ENCODE assay signal across 26 cellular contexts in genomic region chr3:362939-363338, GRCh38.
DNase-seq lines count a peak whose midpoint lies in the region; ATAC-seq, FAIRE-seq and TF ChIP-seq lines count a peak whose summit lies in the region.
"Had no signal": no experiment of that assay in that cellular context is flagged by ENCODE, and none has a peak within 500 bp of the region (broad histone marks: within the 10 kb centered on the region; RNA-seq: fewer than 3 reads in every experiment).

No MANE protein-coding gene starts in this region.

- H3K9ac ChIP-seq in GM12878 (ENCODE audit: control insufficient read depth, insufficient read depth, low read length) = no peak overlapping the region
- H3K9ac ChIP-seq: BLaER1 treated with 17β-estradiol and CSF1 and Interleukin-3, amounts not matched to agents 10 nM and 100 nM had no signal

- no peaks in the 10 kb centered on the region for H3K27me3 Mint-ChIP-seq in activated T-helper 2 cell treated with anti-CD3 and anti-CD28 coated beads, Interferon-gamma antibody, Interleukin-2, Interleukin-4, amounts not matched to agents 10 μg/mL and 5 μg/mL and 100 μg/mL, durations not matched to agents 14 hours and 24 hours and 36 hours (ENCODE audit: low read depth)
- H3K27me3 Mint-ChIP-seq: CD4-positive, alpha-beta T cell; CD8-positive, alpha-beta memory T cell had no signal

- peaks cover 4% of the 10 kb centered on the region for H3K9me3 Mint-ChIP-seq in activated T-helper 2 cell treated with anti-CD3 and anti-CD28 coated beads, Interferon-gamma antibody, Interleukin-2, Interleukin-4, amounts not matched to agents 10 μg/mL and 5 μg/mL and 100 μg/mL, durations not matched to agents 14 hours and 24 hours and 36 hours

- DNase-seq in GM18507 (ENCODE audit: extremely low spot score, insufficient read length, low read depth) (no peak), GM12878 (ENCODE audit: low read depth, low spot score) (no peak), retina (no peak), cerebellar cortex (ENCODE audit: low spot score) (no peak)
- no peak for DNase-seq in stimulated activated naive CD8-positive, alpha-beta T cell treated with anti-CD3 and anti-CD28 coated beads, Interleukin-15, Interleukin-2, amounts not matched to agents 100 U/mL and 50 U/mL, for 24 hours
- no peak for DNase-seq in activated T-helper 2 cell treated with anti-CD3 and anti-CD28 coated beads, Interferon-gamma antibody, Interleukin-2, Interleukin-4, amounts not matched to agents 10 μg/mL and 5 μg/mL and 100 μg/mL, durations not matched to agents 14 hours and 24 hours and 36 hours (ENCODE audit: low spot score)
- DNase-seq: 8988T; ACHN; AML-193; BE2C; CD4-positive, alpha-beta T cell; CD8-positive, alpha-beta memory T cell; DMS 273 treated with DMSO at 0.1 percent for 48 hours; DMS79; EL; GDM1; GOT3 had no signal

- CTCF ChIA-PET in GM12878 (lab: Yijun Ruan, JAX) = interaction anchor here (1.1 to 3.4 kb wide), 8 partner anchors 10 to 320 kb away, joined by 3 to 40 read pairs (median 4); no protein-coding TSS in a partner anchor

- no peak overlapping the region for H3K4me3 ChIP-seq in GM12878
- H3K4me3 ChIP-seq: A549; BLaER1 treated with 17β-estradiol and CSF1 and Interleukin-3, amounts not matched to agents 10 nM and 100 nM; HAP-1 had no signal

- H3K9me3 ChIP-seq in GM12878 (replicated peaks; ENCODE audit: control insufficient read depth, insufficient read depth, low read length) = no peaks in the 10 kb centered on the region
- H3K9me3 ChIP-seq: A549, BE2C, HAP-1 had no signal

- no peak overlapping the region for H2AFZ ChIP-seq in GM12878 (ENCODE audit: control insufficient read depth, low read depth, low read length)

- RAD21 ChIA-PET in GM12878 (lab: Charles Lee; ENCODE audit: unreplicated experiment) = interaction anchor here (0.8 to 3.3 kb wide), 4 partner anchors 9 to 321 kb away, joined by 3 to 27 read pairs (median 6); no protein-coding TSS in a partner anchor

- H3K36me3 ChIP-seq in GM12878 (ENCODE audit: control insufficient read depth in 2 of 2, insufficient read depth in 2 of 2, low read length in 1 of 2) = no peaks in the 10 kb centered on the region
- H3K36me3 ChIP-seq: BE2C; BLaER1 treated with 17β-estradiol and CSF1 and Interleukin-3, amounts not matched to agents 10 nM and 100 nM; HAP-1 had no signal

- TF ChIP-seq RAD21 in GM12878 (IDR thresholded peaks at IDR 0.05; ENCODE audit: insufficient read depth, low read depth, low read length) = no peak

- H3K79me2 ChIP-seq in GM12878 (ENCODE audit: control insufficient read depth, insufficient read depth, low read length) = no peaks in the 10 kb centered on the region

- intact Hi-C loops in GM12878 (cut with micrococcal nuclease; ENCODE audit: unreplicated experiment) = no loop called here
- intact Hi-C loops in activated T-helper 2 cell treated with anti-CD3 and anti-CD28 coated beads, Interferon-gamma antibody, Interleukin-2, Interleukin-4, amounts not matched to agents 10 μg/mL and 5 μg/mL and 100 μg/mL, durations not matched to agents 14 hours and 24 hours and 36 hours (cut with micrococcal nuclease) = no loop called here

- no peaks in the 10 kb centered on the region for H3K27me3 ChIP-seq in GM12878 (replicated peaks in 1 of 2; ENCODE audit: control insufficient read depth in 2 of 2, insufficient read depth in 2 of 2, low read length in 1 of 2)
- H3K27me3 ChIP-seq: BE2C; BLaER1 treated with 17β-estradiol and CSF1 and Interleukin-3, amounts not matched to agents 10 nM and 100 nM had no signal

- no peaks in the 10 kb centered on the region for H3K36me3 Mint-ChIP-seq in activated T-helper 2 cell treated with anti-CD3 and anti-CD28 coated beads, Interferon-gamma antibody, Interleukin-2, Interleukin-4, amounts not matched to agents 10 μg/mL and 5 μg/mL and 100 μg/mL, durations not matched to agents 14 hours and 24 hours and 36 hours (ENCODE audit: low read depth)
- H3K36me3 Mint-ChIP-seq: CD14-positive monocyte; CD8-positive, alpha-beta memory T cell had no signal

- no peak for TF ChIP-seq POLR2A in GM12878 (IDR thresholded peaks at IDR 0.05; ENCODE audit: low read depth, low read length)

- POLR2A ChIA-PET in GM12878 (lab: Charles Lee) = interaction anchor here (1.1 to 1.7 kb wide), 2 partner anchors 9 to 10 kb away, joined by 3 to 4 read pairs; no protein-coding TSS in a partner anchor

- H3K4me2 ChIP-seq in GM12878 (ENCODE audit: control insufficient read depth, insufficient read depth) = no peak overlapping the region
- H3K4me2 ChIP-seq: A549; BLaER1 treated with 17β-estradiol and CSF1 and Interleukin-3, amounts not matched to agents 10 nM and 100 nM had no signal

- no peak overlapping the region for H3K4me3 Mint-ChIP-seq in activated T-helper 2 cell treated with anti-CD3 and anti-CD28 coated beads, Interferon-gamma antibody, Interleukin-2, Interleukin-4, amounts not matched to agents 10 μg/mL and 5 μg/mL and 100 μg/mL, durations not matched to agents 14 hours and 24 hours and 36 hours (ENCODE audit: low read depth)
- H3K4me3 Mint-ChIP-seq: CD14-positive monocyte; CD4-positive, alpha-beta T cell; CD8-positive, alpha-beta memory T cell had no signal

- no peak overlapping the region for H3K27ac Mint-ChIP-seq in activated T-helper 2 cell treated with anti-CD3 and anti-CD28 coated beads, Interferon-gamma antibody, Interleukin-2, Interleukin-4, amounts not matched to agents 10 μg/mL and 5 μg/mL and 100 μg/mL, durations not matched to agents 14 hours and 24 hours and 36 hours
- H3K27ac Mint-ChIP-seq: CD14-positive monocyte; CD4-positive, alpha-beta T cell; CD8-positive, alpha-beta memory T cell had no signal

- TF ChIP-seq CTCF in GM12878 (IDR thresholded peaks at IDR 0.05 in 2 of 3, conservative IDR thresholded peaks at IDR 0.05 in 1 of 3; ENCODE audit: control insufficient read depth in 2 of 3, extremely low read depth in 1 of 3, insufficient read depth in 1 of 3, low read depth in 3 of 3, low read length in 3 of 3) = no peak

- ATAC-seq in GM18907 (IDR thresholded peaks at IDR 0.05; ENCODE audit: unreplicated experiment) (peak; percentile 22), HG03460 (IDR thresholded peaks at IDR 0.05; ENCODE audit: unreplicated experiment) (peak; percentile 21), GM12878 (no peak)
- no peak for ATAC-seq in stimulated activated naive CD8-positive, alpha-beta T cell treated with anti-CD3 and anti-CD28 coated beads, Interleukin-15, Interleukin-2, amounts not matched to agents 100 U/mL and 50 U/mL, for 24 hours
- ATAC-seq: A549 had no signal

- no peaks in the 10 kb centered on the region for H4K20me1 ChIP-seq in GM12878 (ENCODE audit: control insufficient read depth, insufficient read depth)
- H4K20me1 ChIP-seq: BLaER1 treated with 17β-estradiol and CSF1 and Interleukin-3, amounts not matched to agents 10 nM and 100 nM had no signal

- 46% methylated on average over 6 of the region's 6 CpGs for WGBS in GM12878 (ENCODE audit: insufficient coverage, insufficient replicate concordance, low lambda C conversion rate, missing lambda C conversion rate)

- no peaks in the 10 kb centered on the region for H3K4me1 Mint-ChIP-seq in activated T-helper 2 cell treated with anti-CD3 and anti-CD28 coated beads, Interferon-gamma antibody, Interleukin-2, Interleukin-4, amounts not matched to agents 10 μg/mL and 5 μg/mL and 100 μg/mL, durations not matched to agents 14 hours and 24 hours and 36 hours (ENCODE audit: low read depth)
- H3K4me1 Mint-ChIP-seq: CD14-positive monocyte; CD8-positive, alpha-beta memory T cell had no signal

- TF ChIP-seq EP300 in GM12878 (IDR thresholded peaks at IDR 0.05; ENCODE audit: borderline replicate concordance in 1 of 2, control insufficient read depth in 1 of 2, low read depth in 2 of 2, low read length in 2 of 2) = no peak

- SMC1A ChIA-PET in GM12878 (lab: Charles Lee; ENCODE audit: uncharacterized antibody, unreplicated experiment) = interaction anchor here (0.6 to 2.8 kb wide), 8 partner anchors 10 to 320 kb away, joined by 3 to 40 read pairs (median 6); no protein-coding TSS in a partner anchor

- FAIRE-seq in GM18507 (lab: Jason Lieb, UNC) (peak; percentile 33), GM12878 (lab: Jason Lieb, UNC) (no peak)
- FAIRE-seq: A549, D721Med, GM12891, H54 had no signal

- BruUV-seq in GM12878 (replicated peaks; lab: Mats Ljungman, UMichigan) = no TSS peak

- H3K4me1 ChIP-seq in GM12878 (ENCODE audit: control insufficient read depth, insufficient read depth, low read length) = no peaks in the 10 kb centered on the region
- H3K4me1 ChIP-seq: A549, BE2C, HAP-1 had no signal

- in situ Hi-C loops in GM12878 (cut with MboI) = no loop called here

- H3K27ac ChIP-seq in GM12878 (ENCODE audit: control insufficient read depth, insufficient read depth) = no peak overlapping the region
- H3K27ac ChIP-seq: A549; BLaER1 treated with 17β-estradiol and CSF1 and Interleukin-3, amounts not matched to agents 10 nM and 100 nM had no signal

TF ChIP-seq in GM12878, 131 proteins besides CTCF, POLR2A, EP300 and RAD21:
- TF ChIP-seq ATF3 (IDR thresholded peaks at IDR 0.05; ENCODE audit: borderline replicate concordance, extremely low read depth, low read depth, low read length) (no peak), JUND (IDR thresholded peaks at IDR 0.05; ENCODE audit: low read depth, low read length) (no peak), ATF7 (IDR thresholded peaks at IDR 0.05; ENCODE audit: low read depth) (peak; percentile 61), CREB1 (IDR thresholded peaks at IDR 0.05; ENCODE audit: low read depth) (no peak), PBX3 (IDR thresholded peaks at IDR 0.05; ENCODE audit: insufficient replicate concordance, low read depth, low read length) (no peak), STAT1 (conservative IDR thresholded peaks at IDR 0.05) (no peak), SIN3A (IDR thresholded peaks at IDR 0.05; ENCODE audit: low read depth, low read length) (no peak)
TF ChIP-seq in GM12878: peak in this region for 1.

Comparison
In these comparisons a context has a peak if more than half of its experiments do, and no peak if none do; other contexts are left out.
1. ATAC-seq: peak in GM18907 (single experiment) and HG03460 (single experiment); none in GM12878 (single experiment) and stimulated activated naive CD8-positive, alpha-beta T cell treated with anti-CD3 and anti-CD28 coated beads, Interleukin-15, Interleukin-2, amounts not matched to agents 100 U/mL and 50 U/mL, for 24 hours (single experiment).